ENCODE assay signal across 20 cellular contexts in genomic region chr17:71052971-71053370, GRCh38.
"Had no signal": no experiment of that assay in that cellular context is flagged by ENCODE, and none has a peak within 500 bp of the region (broad histone marks: within the 10 kb centered on the region; RNA-seq: fewer than 3 reads in every experiment).

No MANE protein-coding gene starts in this region.

- H2AFZ ChIP-seq: neural progenitor cell, parathyroid adenoma had no signal

- H3K4me2 ChIP-seq: neural progenitor cell had no signal

- H3K36me3 Mint-ChIP-seq: memory B cell, neural progenitor cell had no signal

- H3K4me1 ChIP-seq: heart right ventricle, left ventricle myocardium inferior, lower lobe of right lung, neural progenitor cell, parathyroid adenoma, psoas muscle, stomach, upper lobe of right lung had no signal

- H3K4me3 Mint-ChIP-seq: memory B cell; mesothelial cell of epicardium; natural killer cell treated with Interleukin-12 subunit alpha and Interleukin-12 subunit beta and Interleukin-15 and Interleukin-18, amount 100 ng/mL, for 72 hours; neural progenitor cell had no signal

- H3K27me3 Mint-ChIP-seq: memory B cell; natural killer cell treated with Interleukin-12 subunit alpha and Interleukin-12 subunit beta and Interleukin-15 and Interleukin-18, amount 100 ng/mL, for 72 hours had no signal

- H3K9ac ChIP-seq: neural progenitor cell, parathyroid adenoma had no signal

- H3K4me3 ChIP-seq: heart right ventricle, left ventricle myocardium inferior, lower lobe of right lung, neural progenitor cell, psoas muscle, right lobe of liver, stomach, upper lobe of right lung had no signal

- H3K4me1 Mint-ChIP-seq: memory B cell, mesothelial cell of epicardium had no signal

- H3K27ac ChIP-seq: heart right ventricle, left ventricle myocardium inferior, lower lobe of right lung, neural progenitor cell, parathyroid adenoma, psoas muscle, right lobe of liver, stomach, upper lobe of right lung had no signal

- H3K36me3 ChIP-seq: heart right ventricle, left ventricle myocardium inferior, lower lobe of right lung, neural progenitor cell, right lobe of liver, stomach, upper lobe of right lung had no signal

- DNase-seq: effector memory CD4-positive, alpha-beta T cell; heart right ventricle; hypothalamus; islet precursor cell; left cardiac atrium; left ventricle myocardium inferior; lower lobe of right lung; psoas muscle; retina; right lobe of liver; stimulated activated CD4-positive, alpha-beta T cell treated with anti-CD3 and anti-CD28 coated beads, Interleukin-2, amount 100 ng/mL, for 24 hours; stimulated activated naive CD4-positive, alpha-beta T cell; stomach; substantia nigra; upper lobe of right lung had no signal

- H3K79me2 ChIP-seq: parathyroid adenoma had no signal

- H3K27me3 ChIP-seq: neural progenitor cell, right lobe of liver, stomach, upper lobe of right lung had no signal

- H3K27ac Mint-ChIP-seq: memory B cell; mesothelial cell of epicardium; natural killer cell treated with Interleukin-12 subunit alpha and Interleukin-12 subunit beta and Interleukin-15 and Interleukin-18, amount 100 ng/mL, for 72 hours; neural progenitor cell had no signal

- H3K9me3 ChIP-seq: left ventricle myocardium inferior, lower lobe of right lung, psoas muscle, right lobe of liver, stomach, upper lobe of right lung had no signal
